ENCODE assay signal across 17 cellular contexts in the genomic region with DNA sequence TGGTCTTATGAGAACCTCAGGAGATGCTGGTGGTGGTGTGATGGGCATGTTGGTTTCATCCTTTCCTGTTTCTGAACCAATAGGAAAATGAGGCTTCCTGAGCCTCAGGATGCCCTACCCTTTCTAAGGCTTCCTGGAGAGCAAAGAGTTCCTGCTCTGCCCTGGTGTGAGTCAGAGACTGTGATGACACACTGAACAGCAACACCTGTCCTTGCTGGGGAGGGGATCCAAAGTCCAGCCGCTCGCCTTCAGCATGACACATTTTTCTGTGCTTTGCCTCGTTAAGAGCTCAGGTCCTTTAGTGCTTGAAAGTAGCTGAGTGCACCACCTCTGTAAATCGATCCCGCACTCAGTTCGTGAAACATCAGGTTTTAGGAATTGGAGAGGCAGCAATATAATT.
DNase-seq lines count a peak whose midpoint lies in the region; ATAC-seq and TF ChIP-seq lines count a peak whose summit lies in the region.
"Had no signal": no experiment of that assay in that cellular context is flagged by ENCODE, and none has a peak within 500 bp of the region (broad histone marks: within the 10 kb centered on the region; RNA-seq: fewer than 3 reads in every experiment).

No MANE protein-coding gene starts in this region.

- H3K4me1 Mint-ChIP-seq in CD8-positive, alpha-beta T cell (ENCODE audit: low read depth) = no peaks in the 10 kb centered on the region
- H3K4me1 Mint-ChIP-seq: activated T-helper 17 cell treated with anti-CD3 and anti-CD28 coated beads, Interleukin-2, amount 50 U/mL, for 72 hours; stimulated activated memory B cell treated with anti-CD40 and anti-IgM and Interleukin-4, amounts not matched to agents 10 μg/mL and 1 μg/mL and 100 μg/mL, for 72 hours had no signal

- DNase-seq in Daoy (ENCODE audit: low read depth) = peak; percentile 42
- DNase-seq in M059J (ENCODE audit: low read depth) = peak; percentile 57
- no peak for DNase-seq in coronary artery (ENCODE audit: low spot score)
- DNase-seq in mucosa of descending colon = peak; percentile 81 to 84 (median 82)
- DNase-seq in CD8-positive, alpha-beta T cell = no peak
- no peak for DNase-seq in AML-193 (lab: John Stamatoyannopoulos, UW)
- DNase-seq: activated CD8-positive, alpha-beta T cell treated with anti-CD3 and anti-CD28 coated beads for 36 hours; effector memory CD8-positive, alpha-beta T cell; glutamatergic neuron; NCI-H1105; nephron progenitor cell; stimulated activated CD4-positive, alpha-beta T cell treated with anti-CD3 and anti-CD28 coated beads, Interleukin-4, amount 100 ng/mL, for 4 hours had no signal

- no peaks in the 10 kb centered on the region for H3K9me3 ChIP-seq in mucosa of descending colon
- no peaks in the 10 kb centered on the region for H3K9me3 ChIP-seq in CD8-positive, alpha-beta T cell (ENCODE audit: low read length)

- peak overlapping the region; percentile 49 to 78 for H3K27ac ChIP-seq in coronary artery
- no peak overlapping the region for H3K27ac ChIP-seq in CD8-positive, alpha-beta T cell (ENCODE audit: low read depth, low read length)
- H3K27ac ChIP-seq: BLaER1 had no signal

- H3K4me1 ChIP-seq in mucosa of descending colon (ENCODE audit: low read depth) = no peaks in the 10 kb centered on the region
- no peaks in the 10 kb centered on the region for H3K4me1 ChIP-seq in CD8-positive, alpha-beta T cell (ENCODE audit: insufficient read depth, low read length)
- H3K4me1 ChIP-seq: BLaER1 had no signal

- CTCF ChIA-PET in CD8-positive, alpha-beta T cell (lab: Charles Lee) = no interaction called here

- TF ChIP-seq CTCF in coronary artery (IDR thresholded peaks at IDR 0.05) = no peak
- no peak for TF ChIP-seq CTCF in mucosa of descending colon (IDR thresholded peaks at IDR 0.05)
- TF ChIP-seq CTCF in CD8-positive, alpha-beta T cell (IDR thresholded peaks at IDR 0.05) = no peak

- H3K36me3 ChIP-seq in mucosa of descending colon (ENCODE audit: low read depth) = no peaks in the 10 kb centered on the region
- H3K36me3 ChIP-seq in CD8-positive, alpha-beta T cell (ENCODE audit: insufficient read depth, low read length) = no peaks in the 10 kb centered on the region
- H3K36me3 ChIP-seq: BLaER1 had no signal

- no peaks in the 10 kb centered on the region for H3K27me3 ChIP-seq in CD8-positive, alpha-beta T cell (ENCODE audit: insufficient read depth, low read length)
- H3K27me3 ChIP-seq: BLaER1 had no signal

- no peaks in the 10 kb centered on the region for H3K27me3 Mint-ChIP-seq in CD8-positive, alpha-beta T cell (ENCODE audit: low read depth)

- H3K4me3 ChIP-seq in coronary artery (no peak overlapping the region), mucosa of descending colon (no peak overlapping the region)
- no peak overlapping the region for H3K4me3 ChIP-seq in CD8-positive, alpha-beta T cell (ENCODE audit: low read depth, low read length)
- H3K4me3 ChIP-seq: BLaER1 had no signal

- intact Hi-C loops in mucosa of descending colon (cut with DNase I, micrococcal nuclease) = no loop called here
- intact Hi-C loops in CD8-positive, alpha-beta T cell (cut with DNase I, micrococcal nuclease) = no loop called here

- POLR2A ChIA-PET in CD8-positive, alpha-beta T cell (lab: Charles Lee) = no interaction called here

- peaks cover 19% of the 10 kb centered on the region for H3K9me3 Mint-ChIP-seq in CD8-positive, alpha-beta T cell

- H3K36me3 Mint-ChIP-seq in CD8-positive, alpha-beta T cell = no peaks in the 10 kb centered on the region
- H3K36me3 Mint-ChIP-seq: stimulated activated memory B cell treated with anti-CD40 and anti-IgM and Interleukin-4, amounts not matched to agents 10 μg/mL and 1 μg/mL and 100 μg/mL, for 72 hours had no signal

- peak; percentile 99 for ATAC-seq in mucosa of descending colon
- ATAC-seq in GM21737 (IDR thresholded peaks at IDR 0.05; ENCODE audit: unreplicated experiment) = no peak
- ATAC-seq in GM19397 (IDR thresholded peaks at IDR 0.05; ENCODE audit: unreplicated experiment) = no peak
- no peak for ATAC-seq in CD8-positive, alpha-beta T cell
- ATAC-seq: activated CD8-positive, alpha-beta T cell treated with anti-CD3 and anti-CD28 coated beads for 36 hours; activated T-helper 17 cell treated with anti-CD3 and anti-CD28 coated beads, Interleukin-2, amount 50 U/mL, for 72 hours; effector memory CD8-positive, alpha-beta T cell; stimulated activated memory B cell treated with anti-CD40 and anti-IgM and Interleukin-4, amounts not matched to agents 10 μg/mL and 1 μg/mL and 100 μg/mL, for 72 hours had no signal

- no peak overlapping the region for H3K4me3 Mint-ChIP-seq in CD8-positive, alpha-beta T cell
- H3K4me3 Mint-ChIP-seq: activated CD8-positive, alpha-beta T cell treated with anti-CD3 and anti-CD28 coated beads for 36 hours; activated T-helper 17 cell treated with anti-CD3 and anti-CD28 coated beads, Interleukin-2, amount 50 U/mL, for 72 hours; effector memory CD8-positive, alpha-beta T cell; nephron progenitor cell; stimulated activated memory B cell treated with anti-CD40 and anti-IgM and Interleukin-4, amounts not matched to agents 10 μg/mL and 1 μg/mL and 100 μg/mL, for 72 hours had no signal

- no peak overlapping the region for H3K27ac Mint-ChIP-seq in CD8-positive, alpha-beta T cell
- H3K27ac Mint-ChIP-seq: activated CD8-positive, alpha-beta T cell treated with anti-CD3 and anti-CD28 coated beads for 36 hours; activated T-helper 17 cell treated with anti-CD3 and anti-CD28 coated beads, Interleukin-2, amount 50 U/mL, for 72 hours; effector memory CD8-positive, alpha-beta T cell; nephron progenitor cell; stimulated activated memory B cell treated with anti-CD40 and anti-IgM and Interleukin-4, amounts not matched to agents 10 μg/mL and 1 μg/mL and 100 μg/mL, for 72 hours had no signal

Comparison
In these comparisons a context has a peak if more than half of its experiments do, and no peak if none do; other contexts are left out.
1. DNase-seq: peak in Daoy (single experiment), M059J (single experiment) and mucosa of descending colon (3 of 3); none in coronary artery (single experiment), CD8-positive, alpha-beta T cell (0 of 7) and AML-193 (0 of 2).